In genomic region chr11:69367211-69367964, GRCh38 we compare ENCODE assay signal across 19 cellular contexts.
A peak's percentile ranks its signal among the peaks of the same experiment; 100 is the strongest.
DNase-seq lines count a peak whose midpoint lies in the region; ATAC-seq and TF ChIP-seq lines count a peak whose summit lies in the region.
"Had no signal": no experiment of that assay in that cellular context is flagged by ENCODE, and none has a peak within 500 bp of the region (broad histone marks: within the 10 kb centered on the region; RNA-seq: fewer than 3 reads in every experiment).

No MANE protein-coding gene starts in this region.

- no peak overlapping the region for H3K27ac Mint-ChIP-seq in endodermal cell
- H3K27ac Mint-ChIP-seq: activated naive CD4-positive, alpha-beta T cell treated with anti-CD3 and anti-CD28 coated beads, Interleukin-2, amount 50 U/mL, for 24 hours; T-helper 17 cell had no signal

- H3K9me3 Mint-ChIP-seq in endodermal cell: peaks cover 14% of the 10 kb centered on the region
- H3K9me3 Mint-ChIP-seq: activated naive CD4-positive, alpha-beta T cell treated with anti-CD3 and anti-CD28 coated beads, Interleukin-2, amount 50 U/mL, for 24 hours had no signal

- no peak for TF ChIP-seq CTCF in HCT116 (IDR thresholded peaks at IDR 0.05 in 2 of 3, conservative IDR thresholded peaks at IDR 0.05 in 1 of 3; ENCODE audit: borderline replicate concordance in 1 of 3, insufficient read depth in 1 of 3, low read depth in 2 of 3, low read length in 2 of 3)
- TF ChIP-seq CTCF in endodermal cell (conservative IDR thresholded peaks at IDR 0.05): no peak

- POLR2A ChIA-PET in HCT116 (lab: Charles Lee): interaction anchor here (1.6 kb wide), 1 partner anchor 15 kb away, joined by 4 read pairs; no protein-coding TSS in a partner anchor

- H3K4me3 ChIP-seq in HCT116 (replicated peaks in 1 of 2; ENCODE audit: low read depth in 1 of 2, low read length in 2 of 2) (no peak overlapping the region), endodermal cell (ENCODE audit: low read length) (no peak overlapping the region)
- H3K4me3 ChIP-seq: BLaER1, thoracic aorta had no signal

- H3K9me3 ChIP-seq in HCT116 (ENCODE audit: control insufficient read depth in 1 of 2, insufficient read depth in 1 of 2, low read depth in 1 of 2, low read length in 2 of 2) (no peaks in the 10 kb centered on the region), endodermal cell (ENCODE audit: control insufficient read depth, low read length) (peaks cover 10% of the 10 kb centered on the region)
- H3K9me3 ChIP-seq: thoracic aorta had no signal

- H3K79me2 ChIP-seq in HCT116 (ENCODE audit: insufficient read depth, low read length): peaks cover 3% of the 10 kb centered on the region; the same call in 1 of the 2 replicates

- ATAC-seq in HCT116 (no peak), HG02588 (IDR thresholded peaks at IDR 0.05; ENCODE audit: unreplicated experiment) (no peak)
- ATAC-seq: T-helper 17 cell had no signal

- H3K9ac ChIP-seq in HCT116 (ENCODE audit: low read length) (0 out of 2 replicates have a peak overlapping the region, but pooled peaks have one; percentile 28), endodermal cell (ENCODE audit: extremely low read depth, low read length, poor library complexity, severe bottlenecking) (no peak overlapping the region)
- H3K9ac ChIP-seq: BLaER1 had no signal

- no peak for TF ChIP-seq POLR2A in HCT116 (IDR thresholded peaks at IDR 0.05; ENCODE audit: borderline replicate concordance, extremely low read depth, insufficient read depth, insufficient read length)

- no peak overlapping the region for H2AFZ ChIP-seq in HCT116 (ENCODE audit: low read depth, low read length, poor library complexity, severe bottlenecking)

- peaks cover 9% of the 10 kb centered on the region for H3K27me3 Mint-ChIP-seq in endodermal cell (ENCODE audit: insufficient read depth)
- H3K27me3 Mint-ChIP-seq: activated naive CD4-positive, alpha-beta T cell treated with anti-CD3 and anti-CD28 coated beads, Interleukin-2, amount 50 U/mL, for 24 hours had no signal

- H3K27me3 ChIP-seq in HCT116 (ENCODE audit: insufficient read depth, low read length) (no peaks in the 10 kb centered on the region), endodermal cell (ENCODE audit: control insufficient read depth, insufficient read depth, low read length, poor library complexity, severe bottlenecking) (no peaks in the 10 kb centered on the region)
- H3K27me3 ChIP-seq: BLaER1 had no signal

- RAD21 ChIA-PET in HCT116 (lab: Charles Lee; ENCODE audit: low non-redundant PET in 1 of 2, low total read pairs in 2 of 2, uncharacterized antibody in 2 of 2, unreplicated experiment in 2 of 2): no interaction called here

- H4K20me1 ChIP-seq in HCT116 (ENCODE audit: insufficient read depth): no peaks in the 10 kb centered on the region
- H4K20me1 ChIP-seq: BLaER1 had no signal

- no peaks in the 10 kb centered on the region for H3K36me3 Mint-ChIP-seq in endodermal cell (ENCODE audit: low read depth)
- H3K36me3 Mint-ChIP-seq: activated naive CD4-positive, alpha-beta T cell treated with anti-CD3 and anti-CD28 coated beads, Interleukin-2, amount 50 U/mL, for 24 hours had no signal

- H3K4me2 ChIP-seq in HCT116 (ENCODE audit: low read length): peak overlapping the region; percentile 40; the same call in 1 of the 2 replicates
- H3K4me2 ChIP-seq: BLaER1 had no signal

- H3K36me3 ChIP-seq in HCT116 (ENCODE audit: control insufficient read depth in 1 of 2, insufficient read depth in 2 of 2, low read length in 2 of 2): peaks cover 2 to 11% of the 10 kb centered on the region in 2 experiments; a peak in 2 of 4 replicates
- H3K36me3 ChIP-seq in endodermal cell (ENCODE audit: control insufficient read depth, insufficient read depth, low read length): no peaks in the 10 kb centered on the region
- H3K36me3 ChIP-seq: BLaER1, thoracic aorta had no signal

- H3K9me2 ChIP-seq in HCT116 (ENCODE audit: insufficient read depth): no peaks in the 10 kb centered on the region

- peak; percentile 3 for DNase-seq in NCI-H2171 treated with DMSO at 0.1 percent for 48 hours (lab: John Stamatoyannopoulos, UW)
- DNase-seq in NCI-H2171 (lab: John Stamatoyannopoulos, UW): no peak
- no peak for DNase-seq in HCT116 (ENCODE audit: low read depth, low spot score)
- DNase-seq in endodermal cell: peak; percentile 13
- peak; percentile 60 for DNase-seq in posterior vena cava (ENCODE audit: low spot score)
- no peak for DNase-seq in amygdala (lab: John Stamatoyannopoulos, UW)
- DNase-seq in stimulated activated naive CD4-positive, alpha-beta T cell treated with Interleukin-2 at 50 U/mL for 16 hours (lab: John Stamatoyannopoulos, UW): no peak
- DNase-seq: 8988T; effector CD4-positive, alpha-beta T cell; NCI-H1930; NCI-H510A; occipital lobe; SIG-M5; stimulated activated CD4-positive, alpha-beta T cell treated with anti-CD3 and anti-CD28 coated beads, Interleukin-2, amount 100 ng/mL, for 48 hours; T-helper 17 cell had no signal

- intact Hi-C loops in HCT116 (cut with micrococcal nuclease) (no loop called here), posterior vena cava (cut with DNase I) (no loop called here)

- H3K27ac ChIP-seq in HCT116 (ENCODE audit: low read depth, low read length) (no peak overlapping the region), endodermal cell (ENCODE audit: low read depth, low read length) (no peak overlapping the region)
- H3K27ac ChIP-seq: BLaER1, thoracic aorta had no signal

- 92 to 96% methylated on average over 9 to 13 of the region's 13 CpGs for WGBS in endodermal cell (ENCODE audit: insufficient coverage in 1 of 2, insufficient read length in 1 of 2), 2 experiments

- H3K4me1 ChIP-seq in HCT116 (ENCODE audit: control insufficient read depth in 1 of 2, insufficient read depth in 2 of 2, low read length in 2 of 2): peaks cover 11 to 25% of the 10 kb centered on the region in 2 experiments
- H3K4me1 ChIP-seq in endodermal cell (ENCODE audit: control insufficient read depth, insufficient read depth, low read length): no peaks in the 10 kb centered on the region

- BruUV-seq in HCT116 (replicated peaks; lab: Mats Ljungman, UMichigan): no TSS peak

- H3K4me1 Mint-ChIP-seq in endodermal cell: no peaks in the 10 kb centered on the region
- H3K4me1 Mint-ChIP-seq: activated naive CD4-positive, alpha-beta T cell treated with anti-CD3 and anti-CD28 coated beads, Interleukin-2, amount 50 U/mL, for 24 hours; T-helper 17 cell had no signal

- no peak overlapping the region for H3K4me3 Mint-ChIP-seq in endodermal cell
- H3K4me3 Mint-ChIP-seq: activated naive CD4-positive, alpha-beta T cell treated with anti-CD3 and anti-CD28 coated beads, Interleukin-2, amount 50 U/mL, for 24 hours; T-helper 17 cell had no signal

- CTCF ChIA-PET in HCT116 (lab: Charles Lee): no interaction called here

- no peak for TF ChIP-seq RAD21 in HCT116 (IDR thresholded peaks at IDR 0.05; ENCODE audit: low read depth)

TF ChIP-seq in HCT116, 20 proteins besides CTCF, POLR2A, EP300 and RAD21:
- TF ChIP-seq SIN3A (IDR thresholded peaks at IDR 0.05; ENCODE audit: low read depth) (no peak), EGR1 (IDR thresholded peaks at IDR 0.05; ENCODE audit: low read depth) (no peak), TCF7L2 (IDR thresholded peaks at IDR 0.05; ENCODE audit: borderline replicate concordance, extremely low read depth, insufficient read depth, insufficient read length) (no peak), JUND (IDR thresholded peaks at IDR 0.05) (no peak), ZBTB33 (IDR thresholded peaks at IDR 0.05; ENCODE audit: extremely low read depth, insufficient replicate concordance, low read length) (no peak), ATF3 (IDR thresholded peaks at IDR 0.05) (no peak)

Comparison
In these comparisons a context has a peak if more than half of its experiments do, and no peak if none do; other contexts are left out.
1. DNase-seq: peak in NCI-H2171 treated with DMSO at 0.1 percent for 48 hours (single experiment), endodermal cell (single experiment) and posterior vena cava (single experiment); none in NCI-H2171 (single experiment), HCT116 (single experiment), amygdala (0 of 56) and stimulated activated naive CD4-positive, alpha-beta T cell treated with Interleukin-2 at 50 U/mL for 16 hours (single experiment).